Comparison of ENCODE assay signal across 9 cellular contexts in genomic region chr1:247209306-247209900, GRCh38. TPM values are rescaled to one million over a fixed set of nuclear protein-coding genes. Genes with fewer than 3 reads are reported as not detected.
DNase-seq lines count a peak whose midpoint lies in the region; ATAC-seq and TF ChIP-seq lines count a peak whose summit lies in the region.
"Had no signal": no experiment of that assay in that cellular context is flagged by ENCODE, and none has a peak within 500 bp of the region (broad histone marks: within the 10 kb centered on the region; RNA-seq: fewer than 3 reads in every experiment).

No MANE protein-coding gene starts in this region.

- peaks cover 5% of the 10 kb centered on the region for H3K9me3 Mint-ChIP-seq in activated naive CD4-positive, alpha-beta T cell treated with anti-CD3 and anti-CD28 coated beads, Interleukin-2, amount 50 U/mL, for 24 hours
- no peaks in the 10 kb centered on the region for H3K9me3 Mint-ChIP-seq in activated naive CD8-positive, alpha-beta T cell (ENCODE audit: low read depth)

- peaks cover 0 to 3% of the 10 kb centered on the region in 2 donors for H3K9me3 ChIP-seq in left lung
- H3K9me3 ChIP-seq in upper lobe of right lung, result no peaks in the 10 kb centered on the region

- H3K36me3 Mint-ChIP-seq in activated naive CD4-positive, alpha-beta T cell treated with anti-CD3 and anti-CD28 coated beads, Interleukin-2, amount 50 U/mL, for 24 hours, result peaks cover 26% of the 10 kb centered on the region
- peaks cover 21% of the 10 kb centered on the region for H3K36me3 Mint-ChIP-seq in activated naive CD8-positive, alpha-beta T cell

- H3K4me1 ChIP-seq in left lung (peaks cover 0 to 42% of the 10 kb centered on the region in 2 donors), upper lobe of right lung (peaks cover 24% of the 10 kb centered on the region)

- peaks cover 67% of the 10 kb centered on the region for H3K4me1 Mint-ChIP-seq in activated naive CD4-positive, alpha-beta T cell treated with anti-CD3 and anti-CD28 coated beads, Interleukin-2, amount 50 U/mL, for 24 hours
- H3K4me1 Mint-ChIP-seq in activated naive CD8-positive, alpha-beta T cell (ENCODE audit: low read depth), result peaks cover 63% of the 10 kb centered on the region

- no peaks in the 10 kb centered on the region for H3K27me3 Mint-ChIP-seq in activated naive CD4-positive, alpha-beta T cell treated with anti-CD3 and anti-CD28 coated beads, Interleukin-2, amount 50 U/mL, for 24 hours
- no peaks in the 10 kb centered on the region for H3K27me3 Mint-ChIP-seq in activated naive CD8-positive, alpha-beta T cell

- no peak for DNase-seq in activated naive CD4-positive, alpha-beta T cell (lab: John Stamatoyannopoulos, UW)
- DNase-seq in left lung, result no peak
- no peak for DNase-seq in upper lobe of right lung
- no peak for DNase-seq in ecto neural progenitor cell (ENCODE audit: low spot score)
- DNase-seq in activated CD4-positive, alpha-beta T cell treated with anti-CD3 and anti-CD28 coated beads for 4 hours, result no peak
- no peak for DNase-seq in nucleus accumbens (lab: John Stamatoyannopoulos, UW)

- peaks cover 0 to 21% of the 10 kb centered on the region in 2 donors for H3K36me3 ChIP-seq in left lung
- H3K36me3 ChIP-seq in upper lobe of right lung, result no peaks in the 10 kb centered on the region

- H3K27ac Mint-ChIP-seq in activated naive CD4-positive, alpha-beta T cell treated with anti-CD3 and anti-CD28 coated beads, Interleukin-2, amount 50 U/mL, for 24 hours, result peak overlapping the region; percentile 59
- H3K27ac Mint-ChIP-seq in activated naive CD8-positive, alpha-beta T cell, result peak overlapping the region; percentile 81

- H3K4me3 Mint-ChIP-seq in activated naive CD4-positive, alpha-beta T cell treated with anti-CD3 and anti-CD28 coated beads, Interleukin-2, amount 50 U/mL, for 24 hours, result peak overlapping the region; percentile 95
- H3K4me3 Mint-ChIP-seq in activated naive CD8-positive, alpha-beta T cell, result peak overlapping the region; percentile 94

- TF ChIP-seq CTCF in left lung (IDR thresholded peaks at IDR 0.05) (no peak), upper lobe of right lung (IDR thresholded peaks at IDR 0.05) (no peak)

- H3K27me3 ChIP-seq in left lung, result no peaks in the 10 kb centered on the region
- H3K27me3 ChIP-seq in upper lobe of right lung, result no peaks in the 10 kb centered on the region

- intact Hi-C loops in left lung (cut with DNase I), result no loop called here
- intact Hi-C loops in upper lobe of right lung (cut with DNase I), result no loop called here

- H3K27ac ChIP-seq in left lung, result peak overlapping the region in 1 of 2 donors; percentile 98
- H3K27ac ChIP-seq in upper lobe of right lung, result peak overlapping the region; percentile 94

- ATAC-seq in left lung (no peak), upper lobe of right lung (no peak)

- H3K4me3 ChIP-seq in left lung, result peak overlapping the region; percentile 81 to 93
- H3K4me3 ChIP-seq in upper lobe of right lung, result peak overlapping the region; percentile 91

RNA-seq across cellular contexts. Expression of gene ZNF124, which starts 37.6 kb away (rescaled TPM):
- 10 to 100 TPM; 22.9 to 26.5 TPM for total RNA-seq in left lung
- 23.5 TPM for total RNA-seq in upper lobe of right lung

RNA-seq across cellular contexts. Expression of gene VN1R5, which starts 46.5 kb away (rescaled TPM):
- not detected for total RNA-seq in left lung
- not detected for total RNA-seq in upper lobe of right lung
- total RNA-seq: T-helper 2 cell treated with Interferon-gamma antibody and Interleukin-4, amounts not matched to agents 100 ng/mL and 5 ng/mL, for 36 hours had no signal
